Comparison of ENCODE assay signal across 10 cellular contexts in genomic region chr6:107495196-107495643, GRCh38. TPM values are rescaled to one million over a fixed set of nuclear protein-coding genes. Genes with fewer than 3 reads are reported as not detected.
DNase-seq lines count a peak whose midpoint lies in the region; ATAC-seq, FAIRE-seq and TF ChIP-seq lines count a peak whose summit lies in the region.
"Had no signal": no experiment of that assay in that cellular context is flagged by ENCODE, and none has a peak within 500 bp of the region (broad histone marks: within the 10 kb centered on the region; RNA-seq: fewer than 3 reads in every experiment).

No MANE protein-coding gene starts in this region.

- H3K4me3 ChIP-seq in astrocyte of the spinal cord (ENCODE audit: low read depth, low read length), result no peak overlapping the region
- peak overlapping the region in 2 of 4 donors; percentile 9 to 22 for H3K4me3 ChIP-seq in sigmoid colon

- no peak for TF ChIP-seq CTCF in astrocyte of the spinal cord (IDR thresholded peaks at IDR 0.05; ENCODE audit: low read depth, low read length)
- no peak for TF ChIP-seq CTCF in sigmoid colon (IDR thresholded peaks at IDR 0.05)

- no peak for TF ChIP-seq EP300 in sigmoid colon (IDR thresholded peaks at IDR 0.05)

- peak; percentile 82 for FAIRE-seq in G401.6 (lab: Jason Lieb, UNC)
- FAIRE-seq: RCC 7860 had no signal

- in situ Hi-C loops in astrocyte of the spinal cord (cut with HindIII; ENCODE audit: low sequenced_read_pairs), result no loop called here

- TF ChIP-seq POLR2A in sigmoid colon (IDR thresholded peaks at IDR 0.05), result no peak

- WGBS in sigmoid colon, 2 donors, result 30 to 70% methylated on average over 7 of the region's 7 CpGs

- no peaks in the 10 kb centered on the region for H3K9me3 ChIP-seq in sigmoid colon

- no peaks in the 10 kb centered on the region for H3K36me3 ChIP-seq in sigmoid colon

- intact Hi-C loops in sigmoid colon (cut with DNase I), result loop anchor here (5.0 to 10.0 kb wide), 2 partner anchors 37 to 1890 kb away; partner anchors contain the start of gene CD164

- no peaks in the 10 kb centered on the region for H3K27me3 ChIP-seq in sigmoid colon

- H3K27ac ChIP-seq in sigmoid colon, result peak overlapping the region; percentile 88 to 95 (median 92)

- peaks cover 0 to 77% (median 49%) of the 10 kb centered on the region in 4 donors for H3K4me1 ChIP-seq in sigmoid colon

- DNase-seq in astrocyte of the spinal cord (ENCODE audit: low read depth, low spot score) (peak; percentile 50), hepatic stellate cell (ENCODE audit: low spot score) (peak; percentile 29), sigmoid colon (peak; percentile 70), NCI-H2081 treated with DMSO at 0.1 percent for 48 hours (lab: John Stamatoyannopoulos, UW) (no peak), RPMI8226 (no peak)
- no peak for DNase-seq in activated CD4-positive, alpha-beta T cell treated with anti-CD3 and anti-CD28 coated beads, Interleukin-2, amount 50 U/mL, for 4 hours
- DNase-seq: activated CD4-positive, alpha-beta memory T cell treated with anti-CD3 and anti-CD28 coated beads, Interleukin-2, amount 10 ng/mL, durations not matched to agents 7 days and 5 days had no signal

- ATAC-seq in GM19467 (IDR thresholded peaks at IDR 0.05; ENCODE audit: unreplicated experiment), result no peak

RNA-seq across cellular contexts. Expression of gene SOBP, which starts 5.3 kb away (rescaled TPM):
- total RNA-seq in sigmoid colon, result 10 to 100 TPM; 16.8 to 38.5 (median 22.8) TPM
- 1 to 10 TPM; 1.2 to 2.4 (median 1.8) TPM for polyA plus RNA-seq in sigmoid colon

RNA-seq across cellular contexts. Expression of gene PDSS2, which starts 35.9 kb away (rescaled TPM):
- 10 to 100 TPM in 1 of 4 donors, 1 to 10 TPM in 3; 9.4 to 11.1 (median 9.6) TPM for total RNA-seq in sigmoid colon
- polyA plus RNA-seq in sigmoid colon, result 10 to 100 TPM; 13.8 to 18.5 (median 13.8) TPM

Comparison
In these comparisons a context has a peak if more than half of its experiments do, and no peak if none do; other contexts are left out.
1. DNase-seq: peak in astrocyte of the spinal cord (single experiment), hepatic stellate cell (single experiment) and sigmoid colon (single experiment); none in activated CD4-positive, alpha-beta T cell treated with anti-CD3 and anti-CD28 coated beads, Interleukin-2, amount 50 U/mL, for 4 hours (0 of 2), NCI-H2081 treated with DMSO at 0.1 percent for 48 hours (single experiment) and RPMI8226 (single experiment).